Comparison of ENCODE assay signal across 18 cellular contexts in genomic region chr11:128705124-128705920, GRCh38. TPM values are rescaled to one million over a fixed set of nuclear protein-coding genes. Genes with fewer than 3 reads are reported as not detected.
DNase-seq lines count a peak whose midpoint lies in the region; ATAC-seq, FAIRE-seq and TF ChIP-seq lines count a peak whose summit lies in the region.
"Had no signal": no experiment of that assay in that cellular context is flagged by ENCODE, and none has a peak within 500 bp of the region (broad histone marks: within the 10 kb centered on the region; RNA-seq: fewer than 3 reads in every experiment).

No MANE protein-coding gene starts in this region.

- TF ChIP-seq POLR2A in H54 (IDR thresholded peaks at IDR 0.05; ENCODE audit: low read depth, low read length), result no peak

- TF ChIP-seq CTCF in left lung (IDR thresholded peaks at IDR 0.05), result no peak
- TF ChIP-seq CTCF in upper lobe of right lung (IDR thresholded peaks at IDR 0.05), result no peak

- no peaks in the 10 kb centered on the region for H3K36me3 ChIP-seq in left lung
- H3K36me3 ChIP-seq in upper lobe of right lung, result no peaks in the 10 kb centered on the region
- H3K36me3 ChIP-seq: cardiac muscle cell, HAP-1 had no signal

- FAIRE-seq in H54 (lab: Jason Lieb, UNC), result no peak
- FAIRE-seq: G401.6 had no signal

- H3K27me3 ChIP-seq in left lung (no peaks in the 10 kb centered on the region), upper lobe of right lung (no peaks in the 10 kb centered on the region)

- peaks cover 11 to 98% of the 10 kb centered on the region in 2 donors for H3K4me1 ChIP-seq in left lung
- H3K4me1 ChIP-seq in upper lobe of right lung, result peaks cover 48% of the 10 kb centered on the region
- H3K4me1 ChIP-seq: HAP-1 had no signal

- H3K4me1 Mint-ChIP-seq in stimulated activated naive CD8-positive, alpha-beta T cell treated with anti-CD3 and anti-CD28 coated beads, Interleukin-15, Interleukin-2, amounts not matched to agents 100 ng/mL and 50 ng/mL, for 24 hours (ENCODE audit: low read depth), result peaks cover 99% of the 10 kb centered on the region
- H3K4me1 Mint-ChIP-seq in stimulated activated naive CD8-positive, alpha-beta T cell treated with anti-CD3 and anti-CD28 coated beads, Interleukin-15, amount 100 ng/mL, for 72 hours, result peaks cover 91% of the 10 kb centered on the region
- peaks cover 89% of the 10 kb centered on the region for H3K4me1 Mint-ChIP-seq in activated CD4-positive, alpha-beta memory T cell treated with anti-CD3 and anti-CD28 coated beads for 36 hours (ENCODE audit: low read depth)

- no peaks in the 10 kb centered on the region for H3K9me3 Mint-ChIP-seq in stimulated activated naive CD8-positive, alpha-beta T cell treated with anti-CD3 and anti-CD28 coated beads, Interleukin-15, Interleukin-2, amounts not matched to agents 100 ng/mL and 50 ng/mL, for 24 hours
- peaks cover 0 to 8% of the 10 kb centered on the region in 2 donors for H3K9me3 Mint-ChIP-seq in stimulated activated naive CD8-positive, alpha-beta T cell treated with anti-CD3 and anti-CD28 coated beads, Interleukin-15, amount 100 ng/mL, for 72 hours
- no peaks in the 10 kb centered on the region for H3K9me3 Mint-ChIP-seq in activated CD4-positive, alpha-beta memory T cell treated with anti-CD3 and anti-CD28 coated beads for 36 hours
- H3K9me3 Mint-ChIP-seq: activated naive CD4-positive, alpha-beta T cell treated with anti-CD3 and anti-CD28 coated beads, Interleukin-2, amount 10 ng/mL, durations not matched to agents 7 days and 5 days had no signal

- no peaks in the 10 kb centered on the region for H3K9me3 ChIP-seq in left lung
- no peaks in the 10 kb centered on the region for H3K9me3 ChIP-seq in upper lobe of right lung
- H3K9me3 ChIP-seq: HAP-1 had no signal

- peak overlapping the region; percentile 66 for H3K27ac Mint-ChIP-seq in stimulated activated naive CD8-positive, alpha-beta T cell treated with anti-CD3 and anti-CD28 coated beads, Interleukin-15, Interleukin-2, amounts not matched to agents 100 ng/mL and 50 ng/mL, for 24 hours
- H3K27ac Mint-ChIP-seq in stimulated activated naive CD8-positive, alpha-beta T cell treated with anti-CD3 and anti-CD28 coated beads, Interleukin-15, amount 100 ng/mL, for 72 hours, result peak overlapping the region in 1 of 2 donors; percentile 52
- peak overlapping the region; percentile 67 for H3K27ac Mint-ChIP-seq in activated CD4-positive, alpha-beta memory T cell treated with anti-CD3 and anti-CD28 coated beads for 36 hours

- no peak overlapping the region for H3K4me3 Mint-ChIP-seq in stimulated activated naive CD8-positive, alpha-beta T cell treated with anti-CD3 and anti-CD28 coated beads, Interleukin-15, Interleukin-2, amounts not matched to agents 100 ng/mL and 50 ng/mL, for 24 hours
- H3K4me3 Mint-ChIP-seq in stimulated activated naive CD8-positive, alpha-beta T cell treated with anti-CD3 and anti-CD28 coated beads, Interleukin-15, amount 100 ng/mL, for 72 hours, result no peak overlapping the region
- H3K4me3 Mint-ChIP-seq in activated CD4-positive, alpha-beta memory T cell treated with anti-CD3 and anti-CD28 coated beads for 36 hours, result no peak overlapping the region
- H3K4me3 Mint-ChIP-seq: activated naive CD4-positive, alpha-beta T cell treated with anti-CD3 and anti-CD28 coated beads, Interleukin-2, amount 10 ng/mL, durations not matched to agents 7 days and 5 days had no signal

- H3K27ac ChIP-seq in left lung (peak overlapping the region; percentile 8 to 79), upper lobe of right lung (peak overlapping the region; percentile 0)
- H3K27ac ChIP-seq: cardiac muscle cell had no signal

- H3K4me3 ChIP-seq in left lung (no peak overlapping the region), upper lobe of right lung (no peak overlapping the region)
- H3K4me3 ChIP-seq: cardiac muscle cell, HAP-1 had no signal

- intact Hi-C loops in activated CD4-positive, alpha-beta memory T cell treated with anti-CD3 and anti-CD28 coated beads for 36 hours (cut with micrococcal nuclease), result no loop called here
- intact Hi-C loops in left lung (cut with DNase I) (no loop called here), upper lobe of right lung (cut with DNase I) (no loop called here)

- CTCF ChIA-PET in activated CD4-positive, alpha-beta memory T cell treated with anti-CD3 and anti-CD28 coated beads for 36 hours (lab: Charles Lee), result interaction anchor here (0.7 to 1.6 kb wide), 6 partner anchors 9 to 647 kb away, joined by 3 to 7 read pairs (median 4); no protein-coding TSS in a partner anchor

- no peaks in the 10 kb centered on the region for H3K27me3 Mint-ChIP-seq in stimulated activated naive CD8-positive, alpha-beta T cell treated with anti-CD3 and anti-CD28 coated beads, Interleukin-15, Interleukin-2, amounts not matched to agents 100 ng/mL and 50 ng/mL, for 24 hours
- H3K27me3 Mint-ChIP-seq in stimulated activated naive CD8-positive, alpha-beta T cell treated with anti-CD3 and anti-CD28 coated beads, Interleukin-15, amount 100 ng/mL, for 72 hours, result no peaks in the 10 kb centered on the region
- H3K27me3 Mint-ChIP-seq in activated CD4-positive, alpha-beta memory T cell treated with anti-CD3 and anti-CD28 coated beads for 36 hours, result no peaks in the 10 kb centered on the region
- H3K27me3 Mint-ChIP-seq: activated naive CD4-positive, alpha-beta T cell treated with anti-CD3 and anti-CD28 coated beads, Interleukin-2, amount 10 ng/mL, durations not matched to agents 7 days and 5 days had no signal

- no peak for ATAC-seq in stimulated activated naive CD8-positive, alpha-beta T cell treated with anti-CD3 and anti-CD28 coated beads, Interleukin-15, amount 100 ng/mL, for 72 hours
- ATAC-seq in left lung, result peak; percentile 31
- ATAC-seq in upper lobe of right lung, result peak; percentile 42
- ATAC-seq: SK-N-SH treated with all-trans-retinoic acid at 6 μM for 48 hours; stimulated activated naive CD8-positive, alpha-beta T cell treated with anti-CD3 and anti-CD28 coated beads, Interleukin-15, Interleukin-2, amounts not matched to agents 100 U/mL and 50 U/mL, for 24 hours had no signal

- POLR2A ChIA-PET in activated CD4-positive, alpha-beta memory T cell treated with anti-CD3 and anti-CD28 coated beads for 36 hours (lab: Charles Lee), result interaction anchor here (2.2 kb wide), 1 partner anchor 10 kb away, joined by 7 read pairs; no protein-coding TSS in a partner anchor

- H3K36me3 Mint-ChIP-seq in stimulated activated naive CD8-positive, alpha-beta T cell treated with anti-CD3 and anti-CD28 coated beads, Interleukin-15, Interleukin-2, amounts not matched to agents 100 ng/mL and 50 ng/mL, for 24 hours (ENCODE audit: low read depth), result peaks cover 60% of the 10 kb centered on the region
- H3K36me3 Mint-ChIP-seq in activated CD4-positive, alpha-beta memory T cell treated with anti-CD3 and anti-CD28 coated beads for 36 hours, result peaks cover 17% of the 10 kb centered on the region

- no peak for DNase-seq in stimulated activated naive CD8-positive, alpha-beta T cell treated with anti-CD3 and anti-CD28 coated beads, Interleukin-15, amount 100 ng/mL, for 72 hours
- DNase-seq in activated CD4-positive, alpha-beta memory T cell treated with anti-CD3 and anti-CD28 coated beads for 36 hours, result no peak
- no peak for DNase-seq in left lung
- no peak for DNase-seq in upper lobe of right lung
- DNase-seq in H54 (ENCODE audit: insufficient read length, low spot score), result no peak
- DNase-seq in NK-92 (lab: John Stamatoyannopoulos, UW; ENCODE audit: unreplicated experiment), result no peak
- no peak for DNase-seq in central memory CD4-positive, alpha-beta T cell
- DNase-seq: activated CD4-positive, alpha-beta T cell treated with anti-CD3 and anti-CD28 coated beads for 4 hours; activated naive CD4-positive, alpha-beta T cell treated with anti-CD3 and anti-CD28 coated beads, Interleukin-2, amount 10 ng/mL, durations not matched to agents 7 days and 5 days; hypothalamus; mesenchymal stem cell; stimulated activated CD4-positive, alpha-beta T cell treated with anti-CD3 and anti-CD28 coated beads, Interleukin-4, amount 100 ng/mL, for 1 hour; stimulated activated naive CD8-positive, alpha-beta T cell treated with anti-CD3 and anti-CD28 coated beads, Interleukin-15, Interleukin-2, amounts not matched to agents 100 U/mL and 50 U/mL, for 24 hours had no signal

RNA-seq across cellular contexts. Expression of gene FLI1, which starts 11.4 kb away (rescaled TPM):
- 10 to 100 TPM; 60.3 to 63.7 TPM for total RNA-seq in activated CD4-positive, alpha-beta memory T cell treated with anti-CD3 and anti-CD28 coated beads for 36 hours
- total RNA-seq in left lung, result 10 to 100 TPM; 27.4 to 53.8 TPM
- total RNA-seq in upper lobe of right lung, result 69.7 TPM
